1 cellular context compared by ENCODE assay signal in the genomic region with DNA sequence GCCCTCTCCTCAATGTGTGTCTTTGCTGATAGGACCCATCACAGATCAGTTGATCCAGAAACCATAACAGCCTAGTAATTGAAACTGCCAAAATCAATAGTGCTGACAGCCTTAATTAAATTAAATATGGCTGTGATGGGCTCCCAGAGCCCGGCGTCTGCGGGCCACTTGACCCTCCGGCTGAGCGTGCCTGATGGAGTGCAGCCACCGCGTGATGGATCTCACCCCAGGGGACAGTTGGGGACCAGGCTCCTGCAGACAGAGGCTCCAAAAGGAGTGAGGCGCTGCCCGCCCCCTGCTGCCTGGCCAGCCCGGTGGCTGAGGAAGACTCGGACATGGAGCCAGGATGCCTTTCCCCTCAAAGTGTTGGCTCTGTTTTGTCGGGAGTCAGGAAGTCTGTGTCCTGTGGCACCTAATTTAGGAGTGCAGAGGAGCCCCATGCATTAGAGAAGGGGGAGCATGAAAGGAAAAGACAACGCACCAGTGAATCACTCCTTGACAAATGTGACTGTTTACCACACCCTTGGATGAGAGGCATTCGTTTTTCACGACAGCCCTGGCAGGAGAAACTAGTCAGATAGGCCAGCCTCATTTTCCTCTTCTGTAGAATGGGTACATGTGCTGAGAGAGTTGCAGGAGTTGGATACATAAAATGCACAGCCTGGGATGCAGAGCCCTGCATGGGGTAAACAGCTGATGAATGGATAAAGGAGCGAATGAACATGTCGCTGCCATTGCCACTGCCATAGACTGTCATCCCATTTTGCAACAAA.
TF ChIP-seq lines count a peak whose summit lies in the region.

No MANE protein-coding gene starts in this region.

TF ChIP-seq in GM23338, 12 proteins besides CTCF, POLR2A, EP300 and RAD21 (continued from another document):
- TF ChIP-seq ZNF462 (CRISPR knock-in tag; IDR thresholded peaks at IDR 0.05) (no peak), ZNF114 (CRISPR knock-in tag; IDR thresholded peaks at IDR 0.05) (no peak), ZNF331 (CRISPR knock-in tag; IDR thresholded peaks at IDR 0.05; ENCODE audit: low read depth) (no peak)
- TF ChIP-seq, protein P1, sequence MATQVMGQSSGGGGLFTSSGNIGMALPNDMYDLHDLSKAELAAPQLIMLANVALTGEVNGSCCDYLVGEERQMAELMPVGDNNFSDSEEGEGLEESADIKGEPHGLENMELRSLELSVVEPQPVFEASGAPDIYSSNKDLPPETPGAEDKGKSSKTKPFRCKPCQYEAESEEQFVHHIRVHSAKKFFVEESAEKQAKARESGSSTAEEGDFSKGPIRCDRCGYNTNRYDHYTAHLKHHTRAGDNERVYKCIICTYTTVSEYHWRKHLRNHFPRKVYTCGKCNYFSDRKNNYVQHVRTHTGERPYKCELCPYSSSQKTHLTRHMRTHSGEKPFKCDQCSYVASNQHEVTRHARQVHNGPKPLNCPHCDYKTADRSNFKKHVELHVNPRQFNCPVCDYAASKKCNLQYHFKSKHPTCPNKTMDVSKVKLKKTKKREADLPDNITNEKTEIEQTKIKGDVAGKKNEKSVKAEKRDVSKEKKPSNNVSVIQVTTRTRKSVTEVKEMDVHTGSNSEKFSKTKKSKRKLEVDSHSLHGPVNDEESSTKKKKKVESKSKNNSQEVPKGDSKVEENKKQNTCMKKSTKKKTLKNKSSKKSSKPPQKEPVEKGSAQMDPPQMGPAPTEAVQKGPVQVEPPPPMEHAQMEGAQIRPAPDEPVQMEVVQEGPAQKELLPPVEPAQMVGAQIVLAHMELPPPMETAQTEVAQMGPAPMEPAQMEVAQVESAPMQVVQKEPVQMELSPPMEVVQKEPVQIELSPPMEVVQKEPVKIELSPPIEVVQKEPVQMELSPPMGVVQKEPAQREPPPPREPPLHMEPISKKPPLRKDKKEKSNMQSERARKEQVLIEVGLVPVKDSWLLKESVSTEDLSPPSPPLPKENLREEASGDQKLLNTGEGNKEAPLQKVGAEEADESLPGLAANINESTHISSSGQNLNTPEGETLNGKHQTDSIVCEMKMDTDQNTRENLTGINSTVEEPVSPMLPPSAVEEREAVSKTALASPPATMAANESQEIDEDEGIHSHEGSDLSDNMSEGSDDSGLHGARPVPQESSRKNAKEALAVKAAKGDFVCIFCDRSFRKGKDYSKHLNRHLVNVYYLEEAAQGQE (IDR thresholded peaks at IDR 0.05; ENCODE audit: unreplicated experiment) = no peak
